ENCODE assay signal across 25 cellular contexts in genomic region chr3:76463501-76463900, GRCh38.
"Had no signal": no experiment of that assay in that cellular context is flagged by ENCODE, and none has a peak within 500 bp of the region (broad histone marks: within the 10 kb centered on the region; RNA-seq: fewer than 3 reads in every experiment).

No MANE protein-coding gene starts in this region.

- H3K27ac Mint-ChIP-seq: dendritic cell treated with granulocyte-macrophage colony-stimulating factor and Interleukin-4, amounts not matched to agents 40 ng/mL and 50 ng/mL, for 4 days; effector memory CD8-positive, alpha-beta T cell had no signal

- H3K36me3 ChIP-seq: colonic mucosa, esophagus muscularis mucosa, esophagus squamous epithelium, gastrocnemius medialis, gastroesophageal sphincter, heart left ventricle, heart right ventricle had no signal

- H3K4me1 ChIP-seq: colonic mucosa, esophagus muscularis mucosa, esophagus squamous epithelium, foreskin keratinocyte, gastrocnemius medialis, gastroesophageal sphincter, heart left ventricle, heart right ventricle had no signal

- H3K4me3 ChIP-seq: colonic mucosa, coronary artery, dorsolateral prefrontal cortex, esophagus muscularis mucosa, esophagus squamous epithelium, gastrocnemius medialis, gastroesophageal sphincter, heart left ventricle, heart right ventricle had no signal

- ATAC-seq: effector memory CD8-positive, alpha-beta T cell; esophagus mucosa; foreskin keratinocyte; gastrocnemius medialis; gastroesophageal sphincter; heart left ventricle; heart right ventricle had no signal

- H3K27me3 ChIP-seq: colonic mucosa, dorsolateral prefrontal cortex, esophagus muscularis mucosa, esophagus squamous epithelium, foreskin keratinocyte, gastrocnemius medialis, gastroesophageal sphincter, heart left ventricle, heart right ventricle had no signal

- H3K9me3 ChIP-seq: colonic mucosa, esophagus muscularis mucosa, esophagus squamous epithelium, gastrocnemius medialis, gastroesophageal sphincter, heart left ventricle had no signal

- H3K9me3 Mint-ChIP-seq: endodermal cell had no signal

- H3K4me3 Mint-ChIP-seq: dendritic cell treated with granulocyte-macrophage colony-stimulating factor and Interleukin-4, amounts not matched to agents 40 ng/mL and 50 ng/mL, for 4 days; effector memory CD8-positive, alpha-beta T cell; endodermal cell had no signal

- H3K27me3 Mint-ChIP-seq: dendritic cell treated with granulocyte-macrophage colony-stimulating factor and Interleukin-4, amounts not matched to agents 40 ng/mL and 50 ng/mL, for 4 days; effector memory CD8-positive, alpha-beta T cell had no signal

- DNase-seq: colonic mucosa; cortex of kidney; dermis blood vessel endothelial cell; dorsolateral prefrontal cortex; effector CD4-positive, alpha-beta T cell; effector CD8-positive, alpha-beta T cell; effector memory CD4-positive, alpha-beta T cell; effector memory CD8-positive, alpha-beta T cell; endodermal cell; erythroblast; esophagus squamous epithelium; foreskin fibroblast; foreskin keratinocyte; foreskin melanocyte; gastrocnemius medialis; glutamatergic neuron; head of caudate nucleus; heart left ventricle; heart right ventricle had no signal

- H3K27ac ChIP-seq: colonic mucosa, coronary artery, dorsolateral prefrontal cortex, epithelial cell of prostate, esophagus muscularis mucosa, esophagus squamous epithelium, foreskin keratinocyte, gastrocnemius medialis, gastroesophageal sphincter, heart left ventricle, heart right ventricle had no signal
